14 cellular contexts compared by ENCODE assay signal in the genomic region with DNA sequence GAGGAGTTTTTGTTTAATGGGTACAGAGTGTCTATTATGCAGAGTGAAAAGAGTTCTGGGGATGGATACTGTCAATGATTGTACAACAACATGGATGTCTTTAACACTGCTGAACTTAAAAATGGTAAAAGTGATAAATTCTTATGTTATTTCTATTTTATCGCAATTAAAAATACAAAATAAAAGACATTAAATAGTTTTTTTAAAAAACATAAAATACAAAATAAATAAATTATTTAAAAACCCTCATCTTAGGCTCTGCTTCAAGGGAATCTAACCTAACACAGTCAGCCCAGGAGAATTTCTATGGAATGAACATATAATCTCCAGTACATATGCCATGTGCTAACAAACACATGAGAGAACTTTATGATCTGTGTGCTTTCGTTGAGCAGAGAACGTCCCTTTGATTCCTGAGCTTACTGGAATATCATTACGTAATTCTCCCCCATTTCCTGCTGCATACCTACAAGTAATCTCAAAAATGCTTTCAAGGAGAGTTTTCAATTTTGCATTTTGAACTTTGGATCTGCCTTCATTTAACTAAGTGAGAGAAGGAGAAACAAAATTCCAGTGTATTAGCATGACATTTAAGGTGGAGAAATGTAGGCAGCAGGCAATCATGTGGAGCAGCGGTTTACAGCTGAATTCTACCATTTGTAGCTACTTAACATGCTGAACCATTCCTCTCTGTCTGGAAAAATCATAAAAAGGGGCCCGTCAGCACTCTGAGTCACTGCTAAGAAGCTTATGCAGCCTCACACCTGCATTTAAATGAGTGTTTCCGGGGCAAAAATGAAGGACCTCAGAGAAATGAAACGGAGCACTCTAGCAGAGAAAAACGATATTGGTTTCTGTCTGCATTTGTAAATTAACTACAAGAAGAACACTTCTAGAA.
DNase-seq lines count a peak whose midpoint lies in the region; TF ChIP-seq lines count a peak whose summit lies in the region.
"Had no signal": no experiment of that assay in that cellular context is flagged by ENCODE, and none has a peak within 500 bp of the region (broad histone marks: within the 10 kb centered on the region; RNA-seq: fewer than 3 reads in every experiment).

No MANE protein-coding gene starts in this region.

- no peaks in the 10 kb centered on the region for H3K36me3 ChIP-seq in OCI-LY3 (replicated peaks; ENCODE audit: low read depth, low read length)
- H3K36me3 ChIP-seq: BLaER1, vagina had no signal

- H3K4me2 ChIP-seq in OCI-LY3 (ENCODE audit: low read length), result peak overlapping the region; percentile 67
- H3K4me2 ChIP-seq: BLaER1 had no signal

- intact Hi-C loops in cardiac septum (cut with DNase I), result no loop called here

- H3K27ac ChIP-seq in OCI-LY3 (ENCODE audit: low read length) (peak overlapping the region; percentile 71), caudate nucleus (ENCODE audit: low read depth, low read length) (peak overlapping the region; percentile 41)
- H3K27ac ChIP-seq: BLaER1, GM23248, vagina had no signal

- TF ChIP-seq CTCF in OCI-LY3 (IDR thresholded peaks at IDR 0.05; ENCODE audit: low read depth, low read length), result no peak

- H3K79me2 ChIP-seq in OCI-LY3 (ENCODE audit: low read length), result no peaks in the 10 kb centered on the region

- H3K4me3 ChIP-seq in OCI-LY3 (ENCODE audit: low read length), result peak overlapping the region; percentile 44
- H3K4me3 ChIP-seq: BLaER1, GM23248, vagina had no signal

- H3K4me1 ChIP-seq in OCI-LY3 (ENCODE audit: low read length), result peaks cover 64% of the 10 kb centered on the region
- H3K4me1 ChIP-seq: BLaER1 had no signal

- no peaks in the 10 kb centered on the region for H3K27me3 ChIP-seq in OCI-LY3 (ENCODE audit: low read depth, low read length)
- H3K27me3 ChIP-seq: BLaER1, vagina had no signal

- peak overlapping the region; percentile 78 for H2AFZ ChIP-seq in OCI-LY3 (ENCODE audit: low read depth, low read length)
- H2AFZ ChIP-seq: GM23248 had no signal

- DNase-seq in caudate nucleus (lab: John Stamatoyannopoulos, UW) (peak in 22 of 61 donors; percentile 2 to 82 (median 18)), kidney tubule cell (ENCODE audit: low spot score) (peak; percentile 87), superior temporal gyrus (ENCODE audit: extremely low spot score) (peak; percentile 41), cardiac septum (ENCODE audit: low spot score) (no peak)
- no peak for DNase-seq in stimulated activated CD4-positive, alpha-beta T cell treated with anti-CD3 and anti-CD28 coated beads, Interleukin-12 subunit alpha, Interleukin-12 subunit beta, amount 100 ng/mL, for 4 hours
- DNase-seq in stimulated activated CD4-positive, alpha-beta T cell treated with anti-CD3 and anti-CD28 coated beads, Interleukin-2, amount 100 ng/mL, for 24 hours, result no peak
- DNase-seq: activated CD4-positive, alpha-beta T cell treated with anti-CD3 and anti-CD28 coated beads for 4 hours; GM23248; NCI-H2029 treated with DMSO at 0.1 percent for 48 hours; nephron progenitor cell; right cardiac atrium had no signal

- no peaks in the 10 kb centered on the region for H4K20me1 ChIP-seq in OCI-LY3 (ENCODE audit: insufficient read depth, low read length)
- H4K20me1 ChIP-seq: BLaER1 had no signal

- no peaks in the 10 kb centered on the region for H3K9me3 ChIP-seq in OCI-LY3 (ENCODE audit: insufficient read depth, low read length)
- H3K9me3 ChIP-seq: BLaER1, vagina had no signal

- peak overlapping the region; percentile 47; the same call in 1 of the 2 replicates for H3K9ac ChIP-seq in OCI-LY3 (ENCODE audit: low read length)
- H3K9ac ChIP-seq: BLaER1, GM23248 had no signal

Comparison
In these comparisons a context has a peak if more than half of its experiments do, and no peak if none do; other contexts are left out.
1. DNase-seq: peak in kidney tubule cell (single experiment) and superior temporal gyrus (single experiment); none in stimulated activated CD4-positive, alpha-beta T cell treated with anti-CD3 and anti-CD28 coated beads, Interleukin-12 subunit alpha, Interleukin-12 subunit beta, amount 100 ng/mL, for 4 hours (single experiment), cardiac septum (single experiment) and stimulated activated CD4-positive, alpha-beta T cell treated with anti-CD3 and anti-CD28 coated beads, Interleukin-2, amount 100 ng/mL, for 24 hours (0 of 2).